26 cellular contexts compared by ENCODE assay signal in the genomic region with DNA sequence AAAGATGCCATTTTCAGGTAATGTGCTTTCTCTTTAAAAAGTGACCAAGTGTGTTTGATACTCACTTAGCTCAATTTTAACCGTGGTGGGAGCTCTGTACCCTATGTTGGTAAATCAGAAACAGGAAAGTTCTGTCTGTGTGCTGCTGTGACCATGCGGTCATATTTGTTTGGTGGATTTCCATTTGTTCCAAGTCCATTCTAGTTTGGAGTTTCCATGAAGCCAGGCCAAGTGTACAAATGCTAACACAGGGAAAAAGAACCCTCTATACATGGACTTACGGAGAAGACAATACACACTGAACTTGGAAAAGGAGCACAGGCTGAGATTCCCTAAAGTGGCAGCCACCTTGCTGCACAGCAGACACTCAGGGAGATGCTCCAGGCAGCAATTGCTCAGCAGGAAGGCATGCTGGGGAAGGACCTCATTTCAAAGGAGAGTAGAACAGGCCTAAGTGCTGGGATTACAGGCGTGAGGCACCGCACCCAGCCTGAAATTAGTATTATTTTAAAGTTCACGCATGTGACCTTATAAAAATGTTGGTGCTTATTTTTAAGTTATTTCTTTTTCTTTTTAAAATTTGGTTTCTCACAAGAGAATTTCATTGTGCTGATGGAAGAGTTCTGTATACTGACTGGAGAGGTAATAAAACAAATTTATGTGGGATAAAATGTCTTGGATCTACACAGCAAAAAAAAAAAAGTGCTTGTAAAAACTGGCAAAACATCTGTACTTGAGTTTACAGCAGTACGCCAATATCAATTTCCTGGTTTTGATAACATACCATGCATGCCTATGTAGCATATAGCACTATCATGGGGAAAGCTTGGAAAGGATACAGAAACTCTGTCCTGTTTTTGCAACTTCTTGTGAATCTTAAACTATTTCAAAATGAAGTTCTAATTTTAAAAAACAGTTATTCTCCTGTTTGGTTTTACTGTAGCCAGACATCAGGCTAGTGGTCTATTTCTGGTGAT.
DNase-seq lines count a peak whose midpoint lies in the region; ATAC-seq and TF ChIP-seq lines count a peak whose summit lies in the region.
"Had no signal": no experiment of that assay in that cellular context is flagged by ENCODE, and none has a peak within 500 bp of the region (broad histone marks: within the 10 kb centered on the region; RNA-seq: fewer than 3 reads in every experiment).

No MANE protein-coding gene starts in this region.

- H2BK12ac ChIP-seq in trophoblast cell (ENCODE audit: low read length), result no peak overlapping the region

- TF ChIP-seq CTCF in fibroblast of pulmonary artery (IDR thresholded peaks at IDR 0.05; ENCODE audit: low read length, missing control alignments) (no peak), heart right ventricle (IDR thresholded peaks at IDR 0.05) (no peak), spleen (IDR thresholded peaks at IDR 0.05 in 8 of 11, conservative IDR thresholded peaks at IDR 0.05 in 3 of 11) (no peak)

- H3K14ac ChIP-seq in trophoblast cell (ENCODE audit: low read length), result no peak overlapping the region

- H3K4ac ChIP-seq in trophoblast cell (ENCODE audit: low read depth, low read length), result no peak overlapping the region

- no peak overlapping the region for H3K18ac ChIP-seq in trophoblast cell (ENCODE audit: low read length)

- peaks cover 13 to 27% of the 10 kb centered on the region in 2 experiments for H3K4me1 ChIP-seq in trophoblast cell (ENCODE audit: control insufficient read depth in 1 of 2, insufficient read depth in 2 of 2, low read length in 2 of 2)
- H3K4me1 ChIP-seq in heart right ventricle, result no peaks in the 10 kb centered on the region
- no peaks in the 10 kb centered on the region for H3K4me1 ChIP-seq in spleen
- H3K4me1 ChIP-seq: BLaER1, Caco-2 had no signal

- H3K4me2 ChIP-seq in trophoblast cell (ENCODE audit: low read length), result no peak overlapping the region
- H3K4me2 ChIP-seq: BLaER1 had no signal

- H3K9ac ChIP-seq in trophoblast cell (ENCODE audit: low read length), result no peak overlapping the region
- H3K9ac ChIP-seq: BLaER1 had no signal

- H4K12ac ChIP-seq in trophoblast cell (ENCODE audit: low read depth, low read length), result no peak overlapping the region

- intact Hi-C loops in heart right ventricle (cut with DNase I) (no loop called here), spleen (cut with DNase I; ENCODE audit: low total_unique reads) (no loop called here)

- H3K79me1 ChIP-seq in trophoblast cell (ENCODE audit: low read length), result peaks cover 31% of the 10 kb centered on the region

- no peak overlapping the region for H2AK5ac ChIP-seq in trophoblast cell (ENCODE audit: low read length)

- DNase-seq in EL (peak; percentile 27), NCI-H69 (lab: John Stamatoyannopoulos, UW) (peak; percentile 40), fibroblast of pulmonary artery (ENCODE audit: low read depth) (peak; percentile 29), trophoblast cell (peak; percentile 43 to 48), heart right ventricle (no peak), epidermal melanocyte (ENCODE audit: insufficient read length, low spot score) (no peak), spleen (no peak), NCI-H1436 (lab: John Stamatoyannopoulos, UW) (no peak)
- DNase-seq: activated CD4-positive, alpha-beta T cell treated with anti-CD3 and anti-CD28 coated beads, Interleukin-2, amount 50 U/mL, for 4 hours; activated effector memory CD4-positive, alpha-beta T cell treated with anti-CD3 and anti-CD28 coated beads, Interleukin-2, amount 50 U/mL, for 16 hours; activated naive CD8-positive, alpha-beta T cell treated with anti-CD3 and anti-CD28 coated beads, Interleukin-2, amount 50 U/mL, for 24 hours; Caco-2; cortex of kidney; DND-41; hypothalamus; Kasumi-1; naive thymus-derived CD4-positive, alpha-beta T cell; NCI-H1092 treated with DMSO at 0.1 percent for 48 hours; NCI-H2081; NCI-H524 treated with DMSO at 0.1 percent for 48 hours; retina; stimulated activated CD4-positive, alpha-beta T cell treated with anti-CD3 and anti-CD28 coated beads, Interleukin-12 subunit alpha, Interleukin-12 subunit beta, amount 100 ng/mL, for 4 hours; stomach; WERI-Rb-1 had no signal

- H4K8ac ChIP-seq in trophoblast cell (ENCODE audit: low read depth, low read length), result no peak overlapping the region

- H3K36me3 ChIP-seq in trophoblast cell (ENCODE audit: control insufficient read depth in 1 of 2, insufficient read depth in 2 of 2, low read length in 2 of 2) (no peaks in the 10 kb centered on the region), heart right ventricle (no peaks in the 10 kb centered on the region), spleen (no peaks in the 10 kb centered on the region)
- H3K36me3 ChIP-seq: BLaER1, stomach, WERI-Rb-1 had no signal

- TF ChIP-seq POLR2A in spleen (IDR thresholded peaks at IDR 0.05), result no peak

- H3K27me3 ChIP-seq in trophoblast cell (ENCODE audit: insufficient read depth, low read length), result no peaks in the 10 kb centered on the region
- peaks cover 0 to 35% (median 0%) of the 10 kb centered on the region in 7 donors for H3K27me3 ChIP-seq in heart right ventricle
- H3K27me3 ChIP-seq in spleen (replicated peaks in 1 of 7), result peaks cover 0 to 21% (median 0%) of the 10 kb centered on the region in 7 donors
- H3K27me3 ChIP-seq: BLaER1 had no signal

- no CpG with 5 or more reads among the region's 7 CpGs for WGBS in trophoblast cell (ENCODE audit: extremely low coverage, insufficient coverage, insufficient read length)
- WGBS in heart right ventricle, 2 donors, result 67 to 79% methylated on average over 7 of the region's 7 CpGs
- WGBS in spleen, 5 donors, result 82 to 91% (median 88%) methylated on average over 7 of the region's 7 CpGs

- no peak overlapping the region for H3K4me3 ChIP-seq in fibroblast of pulmonary artery (replicated peaks; ENCODE audit: low read depth, low read length)
- no peak overlapping the region for H3K4me3 ChIP-seq in trophoblast cell (ENCODE audit: low read depth, low read length)
- H3K4me3 ChIP-seq in heart right ventricle, result no peak overlapping the region
- H3K4me3 ChIP-seq in spleen, result no peak overlapping the region
- H3K4me3 ChIP-seq: BLaER1, stomach had no signal

- no peak overlapping the region for H2AFZ ChIP-seq in trophoblast cell (ENCODE audit: insufficient read depth, low read length, poor library complexity)

- H3K9me3 ChIP-seq in trophoblast cell (ENCODE audit: insufficient read depth, low read depth, low read length), result no peaks in the 10 kb centered on the region
- H3K9me3 ChIP-seq in heart right ventricle, result peaks cover 0 to 10% (median 0%) of the 10 kb centered on the region in 11 donors
- H3K9me3 ChIP-seq in spleen, result peaks cover 0 to 6% (median 0%) of the 10 kb centered on the region in 8 donors

- peak overlapping the region; percentile 5 for H2BK120ac ChIP-seq in trophoblast cell (ENCODE audit: insufficient read depth, low read length, poor library complexity)

- no peak overlapping the region for H2BK5ac ChIP-seq in trophoblast cell (ENCODE audit: low read depth, low read length, poor library complexity)

- H4K91ac ChIP-seq in trophoblast cell (ENCODE audit: low read depth, low read length), result peak overlapping the region; percentile 20

- peaks cover 2% of the 10 kb centered on the region for H3K79me2 ChIP-seq in trophoblast cell (ENCODE audit: control insufficient read depth, insufficient read depth, low read length, poor library complexity)

- ATAC-seq in heart right ventricle, result no peak
- ATAC-seq: activated naive CD8-positive, alpha-beta T cell treated with anti-CD3 and anti-CD28 coated beads, Interleukin-2, amount 50 U/mL, for 24 hours; naive thymus-derived CD4-positive, alpha-beta T cell had no signal

- H3K27ac ChIP-seq in trophoblast cell (ENCODE audit: low read depth, low read length) (peak overlapping the region; percentile 56), heart right ventricle (no peak overlapping the region), spleen (no peak overlapping the region)
- H3K27ac ChIP-seq: BLaER1, RWPE1, WERI-Rb-1 had no signal

- no peak overlapping the region for H3K23ac ChIP-seq in trophoblast cell (ENCODE audit: low read length)

Comparison
In these comparisons a context has a peak if more than half of its experiments do, and no peak if none do; other contexts are left out.
1. DNase-seq: peak in EL (single experiment), NCI-H69 (single experiment), fibroblast of pulmonary artery (single experiment) and trophoblast cell (2 of 2); none in heart right ventricle (0 of 2), epidermal melanocyte (single experiment), spleen (single experiment) and NCI-H1436 (single experiment).